In genomic region chr14:81400852-81401251, GRCh38 we compare ENCODE assay signal across 8 cellular contexts. TPM values are rescaled to one million over a fixed set of nuclear protein-coding genes. Genes with fewer than 3 reads are reported as not detected.
A peak's percentile ranks its signal among the peaks of the same experiment; 100 is the strongest.
DNase-seq lines count a peak whose midpoint lies in the region; ATAC-seq and TF ChIP-seq lines count a peak whose summit lies in the region.

No MANE protein-coding gene starts in this region.

- intact Hi-C loops in adrenal gland (cut with DNase I), result no loop called here

- peak overlapping the region in 1 of 5 donors; percentile 38 for H3K27ac ChIP-seq in adrenal gland

- peaks cover 3% of the 10 kb centered on the region; the same call in 1 of the 2 replicates for H3K27me3 ChIP-seq in BJ (ENCODE audit: control insufficient read depth, insufficient read depth, low read length)
- H3K27me3 ChIP-seq in adrenal gland, result no peaks in the 10 kb centered on the region

- no peaks in the 10 kb centered on the region for H3K9me3 ChIP-seq in adrenal gland (replicated peaks in 1 of 3)

- CTCF ChIA-PET in BJ (lab: Yijun Ruan, JAX), result interaction anchor here (1.3 kb wide), 1 partner anchor 131 kb away, joined by 3 read pairs; no protein-coding TSS in a partner anchor

- DNase-seq in BJ (ENCODE audit: low read depth) (peak; percentile 95), HT-29 (ENCODE audit: low spot score) (peak; percentile 9), adrenal gland (peak; percentile 35 to 67 (median 46)), kidney tubule cell (ENCODE audit: low spot score) (peak; percentile 93), middle frontal gyrus (ENCODE audit: extremely low spot score, low spot score) (no peak), NCI-H1694 treated with DMSO at 0.1 percent for 48 hours (lab: John Stamatoyannopoulos, UW) (no peak)

- no peaks in the 10 kb centered on the region for H3K4me1 ChIP-seq in adrenal gland (replicated peaks in 1 of 2)

- no peak for TF ChIP-seq CTCF in BJ (IDR thresholded peaks at IDR 0.05; ENCODE audit: insufficient read depth, low read depth, low read length)
- no peak for TF ChIP-seq CTCF in adrenal gland (IDR thresholded peaks at IDR 0.05)

- H3K4me3 ChIP-seq in BJ (ENCODE audit: low read depth, low read length) (no peak overlapping the region), adrenal gland (no peak overlapping the region)

- ATAC-seq in HG03159 (IDR thresholded peaks at IDR 0.05; ENCODE audit: unreplicated experiment), result no peak
- ATAC-seq in GM19324 (IDR thresholded peaks at IDR 0.05; ENCODE audit: low FRiP score, unreplicated experiment), result no peak

- H3K36me3 ChIP-seq in BJ (ENCODE audit: control insufficient read depth, insufficient read depth, low read length) (no peaks in the 10 kb centered on the region), adrenal gland (replicated peaks in 1 of 2) (no peaks in the 10 kb centered on the region)

- POLR2A ChIA-PET in BJ (lab: Charles Lee), result interaction anchor here (1.0 kb wide), 1 partner anchor 34 kb away, joined by 3 read pairs; no protein-coding TSS in a partner anchor

- WGBS in adrenal gland, 4 donors, result 51 to 63% (median 56%) methylated on average over 8 of the region's 8 CpGs

- TF ChIP-seq POLR2A in adrenal gland (IDR thresholded peaks at IDR 0.05), result no peak

RNA-seq across cellular contexts. Expression of gene STON2, which starts 0.7 kb away (rescaled TPM):
- not detected in 2 replicates for polyA plus RNA-seq in BJ (2011; rRNA removed)
- polyA minus RNA-seq in BJ (2011; rRNA and poly(A)+ RNA removed), result 0.05 TPM in 1 of 2 replicates, not detected in the other
- 1.6 and 3.5 TPM in 2 replicates for total RNA-seq in HT-29 (2014; rRNA removed; shearing (Covaris generic))
- 10 to 100 TPM in 3 of 8 donors, 1 to 10 TPM in 5; 2.8 to 15.4 (median 7.3) TPM for total RNA-seq in adrenal gland
- polyA plus RNA-seq in adrenal gland, result under 1 TPM; 0.62 to 0.88 (median 0.88) TPM

Comparison
In these comparisons a context has a peak if more than half of its experiments do, and no peak if none do; other contexts are left out.
1. DNase-seq: peak in BJ (single experiment), HT-29 (single experiment), adrenal gland (7 of 7) and kidney tubule cell (single experiment); none in middle frontal gyrus (single experiment) and NCI-H1694 treated with DMSO at 0.1 percent for 48 hours (single experiment).